1 cellular context compared by ENCODE assay signal in genomic region chr15:57640935-57641682, GRCh38.
TF ChIP-seq lines count a peak whose summit lies in the region.

No MANE protein-coding gene starts in this region.

TF ChIP-seq in GM23338, 12 proteins besides CTCF, POLR2A, EP300 and RAD21 (continued from another document):
- TF ChIP-seq ZNF462 (CRISPR knock-in tag; IDR thresholded peaks at IDR 0.05) (no peak), EZH2phosphoT487 (IDR thresholded peaks at IDR 0.05; ENCODE audit: unreplicated experiment) (no peak), ETS1 (IDR thresholded peaks at IDR 0.05) (no peak), CREB1 (CRISPR knock-in tag; IDR thresholded peaks at IDR 0.05; ENCODE audit: low read depth) (no peak), POLR2AphosphoS5 (IDR thresholded peaks at IDR 0.05; ENCODE audit: low read depth) (no peak), NANOG (IDR thresholded peaks at IDR 0.05; ENCODE audit: borderline replicate concordance) (no peak), ZNF114 (CRISPR knock-in tag; IDR thresholded peaks at IDR 0.05) (no peak), REST (IDR thresholded peaks at IDR 0.05; ENCODE audit: unreplicated experiment) (no peak)
TF ChIP-seq in GM23338: peak in this region for 0.
